ENCODE assay signal across 9 cellular contexts in the genomic region with DNA sequence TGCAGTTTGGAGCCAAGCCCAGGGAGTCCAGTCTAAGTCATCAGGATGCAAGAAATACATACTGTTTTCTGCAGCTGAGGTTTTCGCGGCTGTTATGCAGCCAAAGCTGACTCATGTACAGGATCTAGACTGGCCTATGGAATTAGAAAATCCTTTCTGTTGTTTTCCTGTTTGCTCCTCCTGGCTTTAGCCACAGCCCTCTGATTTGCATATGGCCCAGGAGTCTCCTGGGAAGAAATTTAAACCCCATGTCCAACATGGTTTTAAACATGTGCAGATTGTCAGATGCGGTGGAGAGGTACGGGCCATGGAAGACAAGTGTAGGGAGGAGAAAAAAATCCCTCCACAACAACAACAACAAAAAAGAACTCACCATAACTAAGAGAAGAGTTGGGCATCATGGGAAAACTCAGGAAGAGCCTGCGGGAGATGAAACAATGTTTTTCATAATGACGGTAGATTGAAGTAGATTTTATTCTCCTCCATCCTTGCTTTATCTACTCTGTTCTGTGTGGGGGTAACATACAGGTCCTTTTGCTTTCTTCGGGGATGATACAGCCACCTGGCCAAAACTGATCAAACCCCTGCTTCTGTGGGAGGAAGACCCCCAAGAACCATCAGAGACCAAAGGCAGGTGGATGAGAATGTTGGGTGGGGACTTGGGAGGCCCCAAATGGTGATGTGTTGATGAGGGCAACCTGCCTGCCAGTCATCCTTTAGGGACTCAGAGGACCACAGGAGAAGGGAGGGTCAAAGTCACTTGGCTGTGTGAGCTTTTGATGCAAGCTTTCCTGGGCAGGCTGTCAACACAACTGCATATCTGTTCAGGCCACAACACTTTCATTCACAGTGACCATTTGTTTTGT. TPM values are rescaled to one million over a fixed set of nuclear protein-coding genes. Genes with fewer than 3 reads are reported as not detected.
DNase-seq lines count a peak whose midpoint lies in the region; ATAC-seq and TF ChIP-seq lines count a peak whose summit lies in the region.
"Had no signal": no experiment of that assay in that cellular context is flagged by ENCODE, and none has a peak within 500 bp of the region (broad histone marks: within the 10 kb centered on the region; RNA-seq: fewer than 3 reads in every experiment).

No MANE protein-coding gene starts in this region.

- ATAC-seq in GM18517 (IDR thresholded peaks at IDR 0.05; ENCODE audit: unreplicated experiment) (no peak), HG02759 (IDR thresholded peaks at IDR 0.05; ENCODE audit: unreplicated experiment) (no peak)

- H3K36me3 ChIP-seq in HUES64 (ENCODE audit: insufficient read depth, low read length) (no peaks in the 10 kb centered on the region), liver (ENCODE audit: control insufficient read depth in 4 of 4, insufficient read depth in 3 of 4, low read depth in 1 of 4, low read length in 3 of 4) (no peaks in the 10 kb centered on the region)

- H3K9me3 ChIP-seq in HUES64 (ENCODE audit: insufficient read depth, low read depth, low read length) (no peaks in the 10 kb centered on the region), liver (ENCODE audit: control insufficient read depth in 4 of 4, low read length in 3 of 4) (no peaks in the 10 kb centered on the region)

- WGBS in HUES64: 83% methylated on average over 3 of the region's 7 CpGs
- WGBS in liver: 47% methylated on average over 7 of the region's 7 CpGs

- no peak for TF ChIP-seq CTCF in liver (IDR thresholded peaks at IDR 0.05; ENCODE audit: low read depth, low read length, missing input control)

- H3K27ac ChIP-seq in HUES64 (ENCODE audit: low read depth, low read length): peak overlapping the region; percentile 85
- peak overlapping the region; percentile 22 to 36 for H3K27ac ChIP-seq in liver (ENCODE audit: low read depth in 1 of 2, low read length in 2 of 2)

- no peaks in the 10 kb centered on the region for H3K27me3 ChIP-seq in HUES64 (ENCODE audit: insufficient read depth, low read length)
- H3K27me3 ChIP-seq in liver (ENCODE audit: control insufficient read depth in 4 of 4, insufficient read depth in 4 of 4, low read length in 3 of 4): no peaks in the 10 kb centered on the region

- H3K4me1 ChIP-seq in HUES64 (ENCODE audit: insufficient read depth, low read length) (peaks cover 4% of the 10 kb centered on the region; the same call in 1 of the 2 replicates), liver (ENCODE audit: control insufficient read depth in 4 of 4, insufficient read depth in 4 of 4, low read length in 3 of 4) (no peaks in the 10 kb centered on the region)

- DNase-seq in DMS79 treated with DMSO at 0.1 percent for 48 hours (lab: John Stamatoyannopoulos, UW) (peak; percentile 44), amniotic stem cell (lab: John Stamatoyannopoulos, UW) (peak; percentile 81), NCI-H2227 (lab: John Stamatoyannopoulos, UW; ENCODE audit: unreplicated experiment) (no peak), NCI-H146 treated with DMSO at 0.1 percent for 48 hours (lab: John Stamatoyannopoulos, UW; ENCODE audit: unreplicated experiment) (no peak)
- DNase-seq: activated B cell treated with CpG ODN at 0.5 μM for 24 hours had no signal

- H3K4me3 ChIP-seq in HUES64 (ENCODE audit: low read length) (no peak overlapping the region), liver (ENCODE audit: low read depth in 1 of 3, low read length in 3 of 3) (no peak overlapping the region)

- no peak for TF ChIP-seq RAD21 in liver (IDR thresholded peaks at IDR 0.05)

- H3K9ac ChIP-seq in HUES64 (ENCODE audit: low read depth, low read length) (peak overlapping the region; percentile 89), liver (ENCODE audit: low read depth in 1 of 2, low read length in 2 of 2) (no peak overlapping the region)

TF ChIP-seq in liver, 16 proteins besides CTCF, POLR2A, EP300 and RAD21:
- TF ChIP-seq HNF4G (IDR thresholded peaks at IDR 0.05) (no peak), JUND (IDR thresholded peaks at IDR 0.05) (no peak), TAF1 (conservative IDR thresholded peaks at IDR 0.05) (no peak), EGR1 (IDR thresholded peaks at IDR 0.05; ENCODE audit: low read depth in 2 of 2) (no peak), HNF4A (conservative IDR thresholded peaks at IDR 0.05) (no peak), FOXA1 (IDR thresholded peaks at IDR 0.05) (no peak), NR2F2 (IDR thresholded peaks at IDR 0.05) (no peak), GABPA (IDR thresholded peaks at IDR 0.05 in 1 of 2, conservative IDR thresholded peaks at IDR 0.05 in 1 of 2) (no peak)
- TF ChIP-seq, protein P1, sequence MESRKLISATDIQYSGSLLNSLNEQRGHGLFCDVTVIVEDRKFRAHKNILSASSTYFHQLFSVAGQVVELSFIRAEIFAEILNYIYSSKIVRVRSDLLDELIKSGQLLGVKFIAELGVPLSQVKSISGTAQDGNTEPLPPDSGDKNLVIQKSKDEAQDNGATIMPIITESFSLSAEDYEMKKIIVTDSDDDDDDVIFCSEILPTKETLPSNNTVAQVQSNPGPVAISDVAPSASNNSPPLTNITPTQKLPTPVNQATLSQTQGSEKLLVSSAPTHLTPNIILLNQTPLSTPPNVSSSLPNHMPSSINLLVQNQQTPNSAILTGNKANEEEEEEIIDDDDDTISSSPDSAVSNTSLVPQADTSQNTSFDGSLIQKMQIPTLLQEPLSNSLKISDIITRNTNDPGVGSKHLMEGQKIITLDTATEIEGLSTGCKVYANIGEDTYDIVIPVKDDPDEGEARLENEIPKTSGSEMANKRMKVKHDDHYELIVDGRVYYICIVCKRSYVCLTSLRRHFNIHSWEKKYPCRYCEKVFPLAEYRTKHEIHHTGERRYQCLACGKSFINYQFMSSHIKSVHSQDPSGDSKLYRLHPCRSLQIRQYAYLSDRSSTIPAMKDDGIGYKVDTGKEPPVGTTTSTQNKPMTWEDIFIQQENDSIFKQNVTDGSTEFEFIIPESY (IDR thresholded peaks at IDR 0.05): no peak

RNA-seq across cellular contexts. Expression of a gene that starts 29.8 kb away (rescaled TPM):
- 52.1 TPM for polyA plus RNA-seq in HUES64 (2013, experiment 1 of 2)
- polyA plus RNA-seq in HUES64 (2013, experiment 2 of 2): 49.4 TPM
- 10 to 100 TPM; 10.9 to 19.0 TPM for total RNA-seq in liver
- 10 to 100 TPM in 1 of 2 donors, 1 to 10 TPM in 1; 3.7 to 11.6 TPM for polyA plus RNA-seq in liver

Comparison
In these comparisons a context has a peak if more than half of its experiments do, and no peak if none do; other contexts are left out.
1. DNase-seq: peak in DMS79 treated with DMSO at 0.1 percent for 48 hours (single experiment) and amniotic stem cell (single experiment); none in NCI-H2227 (single experiment) and NCI-H146 treated with DMSO at 0.1 percent for 48 hours (single experiment).